ENCODE assay signal across 11 cellular contexts in the genomic region with DNA sequence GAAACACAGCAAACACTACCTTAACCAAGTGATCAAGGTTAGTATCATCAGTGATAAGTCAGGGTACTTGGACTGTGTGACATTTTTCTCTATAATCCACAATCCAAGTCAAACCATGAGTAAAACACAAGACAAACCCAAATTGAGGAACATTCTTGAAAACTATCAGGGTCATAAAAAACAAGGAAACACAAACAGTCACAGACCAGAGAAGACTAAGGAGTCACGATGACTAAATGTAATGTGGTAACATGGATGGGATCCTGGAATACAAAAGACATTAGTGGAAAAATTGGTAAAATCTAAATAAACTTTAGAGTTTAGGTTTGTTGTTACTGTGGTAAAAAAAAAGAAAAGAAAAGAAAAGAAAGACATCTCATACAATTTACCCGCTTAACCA.
"Had no signal": no experiment of that assay in that cellular context is flagged by ENCODE, and none has a peak within 500 bp of the region (broad histone marks: within the 10 kb centered on the region; RNA-seq: fewer than 3 reads in every experiment).

No MANE protein-coding gene starts in this region.

- DNase-seq: activated CD4-positive, alpha-beta T cell treated with anti-CD3 and anti-CD28 coated beads, Interleukin-2, amount 50 U/mL, for 1 hour; activated naive CD4-positive, alpha-beta T cell treated with anti-CD3 and anti-CD28 coated beads, Interleukin-2, amount 50 U/mL, for 16 hours; adrenal gland; brain microvascular endothelial cell; left cardiac atrium; natural killer cell; nucleus accumbens; right cardiac atrium; stimulated activated CD4-positive, alpha-beta T cell treated with anti-CD3 and anti-CD28 coated beads, Interleukin-2, amount 100 ng/mL, for 24 hours; stimulated activated naive B cell treated with anti-CD40 and anti-IgM and Interleukin-4, amounts not matched to agents 10 μg/mL and 1 μg/mL and 100 μg/mL, for 72 hours; trophoblast cell had no signal

- ATAC-seq: left cardiac atrium; natural killer cell; right cardiac atrium; stimulated activated naive B cell treated with anti-CD40 and anti-IgM and Interleukin-4, amounts not matched to agents 10 μg/mL and 1 μg/mL and 100 μg/mL, for 72 hours had no signal
